Comparison of ENCODE assay signal across 1 cellular context in the genomic region with DNA sequence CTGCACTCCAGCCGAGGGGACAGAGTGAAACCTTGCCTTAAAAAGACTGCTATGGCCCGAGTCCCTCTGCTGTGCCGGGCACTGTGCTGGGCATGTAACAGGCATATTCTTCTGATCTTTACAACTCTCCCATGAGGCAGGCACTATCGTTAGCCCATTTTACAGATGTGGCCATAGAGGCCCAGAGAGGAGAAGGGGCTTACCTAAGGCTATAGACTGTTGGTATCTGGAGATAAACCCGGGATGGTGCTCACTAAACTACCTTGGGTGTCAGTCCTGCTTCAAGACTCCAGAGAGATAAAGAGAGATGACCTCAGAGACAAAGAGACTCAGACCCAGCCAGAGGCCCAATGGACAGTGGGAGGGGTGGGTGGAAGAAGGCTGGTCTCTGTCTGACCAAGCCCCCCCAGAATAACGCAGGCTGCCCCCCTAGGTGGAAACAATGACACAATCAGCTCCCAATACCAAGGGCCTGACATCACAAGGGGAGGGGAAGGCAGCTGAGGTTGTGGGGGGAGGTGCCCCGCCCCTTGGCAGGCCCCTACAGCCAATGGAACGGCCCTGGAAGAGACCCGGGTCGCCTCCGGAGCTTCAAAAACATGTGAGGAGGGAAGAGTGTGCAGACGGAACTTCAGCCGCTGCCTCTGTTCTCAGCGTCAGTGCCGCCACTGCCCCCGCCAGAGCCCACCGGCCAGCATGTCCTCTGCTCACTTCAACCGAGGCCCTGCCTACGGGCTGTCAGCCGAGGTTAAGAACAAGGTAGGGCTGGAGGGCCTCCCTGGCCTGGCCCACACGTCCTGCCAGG.
A peak's percentile ranks its signal among the peaks of the same experiment; 100 is the strongest.
TF ChIP-seq lines count a peak whose summit lies in the region.

A gene (plus strand): TSS at position 620 of the 805 bp plus-strand sequence. CDS start 77 bp downstream, at position 697.

TF ChIP-seq in K562, 482 proteins besides CTCF, POLR2A, EP300 and RAD21 (continued from another document):
- TF ChIP-seq ZFX (CRISPR knock-in tag; IDR thresholded peaks at IDR 0.05) = peak; percentile 63
- TF ChIP-seq, protein P1, sequence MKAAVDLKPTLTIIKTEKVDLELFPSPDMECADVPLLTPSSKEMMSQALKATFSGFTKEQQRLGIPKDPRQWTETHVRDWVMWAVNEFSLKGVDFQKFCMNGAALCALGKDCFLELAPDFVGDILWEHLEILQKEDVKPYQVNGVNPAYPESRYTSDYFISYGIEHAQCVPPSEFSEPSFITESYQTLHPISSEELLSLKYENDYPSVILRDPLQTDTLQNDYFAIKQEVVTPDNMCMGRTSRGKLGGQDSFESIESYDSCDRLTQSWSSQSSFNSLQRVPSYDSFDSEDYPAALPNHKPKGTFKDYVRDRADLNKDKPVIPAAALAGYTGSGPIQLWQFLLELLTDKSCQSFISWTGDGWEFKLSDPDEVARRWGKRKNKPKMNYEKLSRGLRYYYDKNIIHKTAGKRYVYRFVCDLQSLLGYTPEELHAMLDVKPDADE (conservative IDR thresholded peaks at IDR 0.05; ENCODE audit: control insufficient read depth, low read depth, low read length) = 0 out of 2 replicates have a peak, but pooled peaks have one; percentile 34
- TF ChIP-seq FOS (IDR thresholded peaks at IDR 0.05; ENCODE audit: extremely low read depth, insufficient read length) = no peak
- TF ChIP-seq, protein P2, sequence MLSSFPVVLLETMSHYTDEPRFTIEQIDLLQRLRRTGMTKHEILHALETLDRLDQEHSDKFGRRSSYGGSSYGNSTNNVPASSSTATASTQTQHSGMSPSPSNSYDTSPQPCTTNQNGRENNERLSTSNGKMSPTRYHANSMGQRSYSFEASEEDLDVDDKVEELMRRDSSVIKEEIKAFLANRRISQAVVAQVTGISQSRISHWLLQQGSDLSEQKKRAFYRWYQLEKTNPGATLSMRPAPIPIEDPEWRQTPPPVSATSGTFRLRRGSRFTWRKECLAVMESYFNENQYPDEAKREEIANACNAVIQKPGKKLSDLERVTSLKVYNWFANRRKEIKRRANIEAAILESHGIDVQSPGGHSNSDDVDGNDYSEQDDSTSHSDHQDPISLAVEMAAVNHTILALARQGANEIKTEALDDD (IDR thresholded peaks at IDR 0.05) = 0 out of 2 replicates have a peak, but pooled peaks have one; percentile 26
- TF ChIP-seq, protein P3, sequence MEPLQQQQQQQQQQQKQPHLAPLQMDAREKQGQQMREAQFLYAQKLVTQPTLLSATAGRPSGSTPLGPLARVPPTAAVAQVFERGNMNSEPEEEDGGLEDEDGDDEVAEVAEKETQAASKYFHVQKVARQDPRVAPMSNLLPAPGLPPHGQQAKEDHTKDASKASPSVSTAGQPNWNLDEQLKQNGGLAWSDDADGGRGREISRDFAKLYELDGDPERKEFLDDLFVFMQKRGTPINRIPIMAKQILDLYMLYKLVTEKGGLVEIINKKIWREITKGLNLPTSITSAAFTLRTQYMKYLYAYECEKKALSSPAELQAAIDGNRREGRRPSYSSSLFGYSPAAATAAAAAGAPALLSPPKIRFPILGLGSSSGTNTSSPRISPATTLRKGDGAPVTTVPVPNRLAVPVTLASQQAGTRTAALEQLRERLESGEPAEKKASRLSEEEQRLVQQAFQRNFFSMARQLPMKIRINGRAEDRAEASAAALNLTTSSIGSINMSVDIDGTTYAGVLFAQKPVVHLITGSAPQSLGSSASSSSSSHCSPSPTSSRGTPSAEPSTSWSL (CRISPR knock-in tag; IDR thresholded peaks at IDR 0.05; ENCODE audit: borderline replicate concordance) = no peak
- peak; percentile 40; the same call in 1 of the 2 replicates for TF ChIP-seq CREB1 (IDR thresholded peaks at IDR 0.05)
- 0 out of 2 replicates have a peak, but pooled peaks have one; percentile 47 for TF ChIP-seq CREB1 (CRISPR knock-in tag; IDR thresholded peaks at IDR 0.05)
- 0 out of 2 replicates have a peak, but pooled peaks have one; percentile 35 for TF ChIP-seq SMARCA4 (IDR thresholded peaks at IDR 0.05)
- TF ChIP-seq ZNF589 (CRISPR knock-in tag; IDR thresholded peaks at IDR 0.05; ENCODE audit: low read depth) = no peak
- no peak for TF ChIP-seq POLR3A (IDR thresholded peaks at IDR 0.05; ENCODE audit: borderline replicate concordance, extremely low read depth, insufficient read depth, insufficient read length)
- TF ChIP-seq ADNP (tag; IDR thresholded peaks at IDR 0.05) = peak; percentile 98
- 0 out of 2 replicates have a peak, but pooled peaks have one; percentile 77 for TF ChIP-seq PTBP1 (IDR thresholded peaks at IDR 0.05; ENCODE audit: low read depth, low read length)
- TF ChIP-seq, protein P4, sequence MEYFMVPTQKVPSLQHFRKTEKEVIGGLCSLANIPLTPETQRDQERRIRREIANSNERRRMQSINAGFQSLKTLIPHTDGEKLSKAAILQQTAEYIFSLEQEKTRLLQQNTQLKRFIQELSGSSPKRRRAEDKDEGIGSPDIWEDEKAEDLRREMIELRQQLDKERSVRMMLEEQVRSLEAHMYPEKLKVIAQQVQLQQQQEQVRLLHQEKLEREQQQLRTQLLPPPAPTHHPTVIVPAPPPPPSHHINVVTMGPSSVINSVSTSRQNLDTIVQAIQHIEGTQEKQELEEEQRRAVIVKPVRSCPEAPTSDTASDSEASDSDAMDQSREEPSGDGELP (CRISPR knock-in tag; IDR thresholded peaks at IDR 0.05; ENCODE audit: borderline replicate concordance) = peak; percentile 84
- no peak for TF ChIP-seq CBX5 (IDR thresholded peaks at IDR 0.05; ENCODE audit: borderline replicate concordance, low read depth)
- TF ChIP-seq KLF13 (tag; IDR thresholded peaks at IDR 0.05; ENCODE audit: borderline replicate concordance, low read depth) = no peak
- TF ChIP-seq FOXK2 (conservative IDR thresholded peaks at IDR 0.05 in 1 of 2, IDR thresholded peaks at IDR 0.05 in 1 of 2; ENCODE audit: low read depth in 2 of 2) = peak in 1 of 2 experiments; percentile 74; a peak in 2 of 4 replicates
TF ChIP-seq in K562: peak in this region for 58.
